Comparison of ENCODE assay signal across 1 cellular context in genomic region chr1:21896652-21897532, GRCh38.
TF ChIP-seq lines count a peak whose summit lies in the region.

No MANE protein-coding gene starts in this region.

TF ChIP-seq in HCT116, 20 proteins besides CTCF, POLR2A, EP300 and RAD21 (continued from another document):
- TF ChIP-seq, protein P1, sequence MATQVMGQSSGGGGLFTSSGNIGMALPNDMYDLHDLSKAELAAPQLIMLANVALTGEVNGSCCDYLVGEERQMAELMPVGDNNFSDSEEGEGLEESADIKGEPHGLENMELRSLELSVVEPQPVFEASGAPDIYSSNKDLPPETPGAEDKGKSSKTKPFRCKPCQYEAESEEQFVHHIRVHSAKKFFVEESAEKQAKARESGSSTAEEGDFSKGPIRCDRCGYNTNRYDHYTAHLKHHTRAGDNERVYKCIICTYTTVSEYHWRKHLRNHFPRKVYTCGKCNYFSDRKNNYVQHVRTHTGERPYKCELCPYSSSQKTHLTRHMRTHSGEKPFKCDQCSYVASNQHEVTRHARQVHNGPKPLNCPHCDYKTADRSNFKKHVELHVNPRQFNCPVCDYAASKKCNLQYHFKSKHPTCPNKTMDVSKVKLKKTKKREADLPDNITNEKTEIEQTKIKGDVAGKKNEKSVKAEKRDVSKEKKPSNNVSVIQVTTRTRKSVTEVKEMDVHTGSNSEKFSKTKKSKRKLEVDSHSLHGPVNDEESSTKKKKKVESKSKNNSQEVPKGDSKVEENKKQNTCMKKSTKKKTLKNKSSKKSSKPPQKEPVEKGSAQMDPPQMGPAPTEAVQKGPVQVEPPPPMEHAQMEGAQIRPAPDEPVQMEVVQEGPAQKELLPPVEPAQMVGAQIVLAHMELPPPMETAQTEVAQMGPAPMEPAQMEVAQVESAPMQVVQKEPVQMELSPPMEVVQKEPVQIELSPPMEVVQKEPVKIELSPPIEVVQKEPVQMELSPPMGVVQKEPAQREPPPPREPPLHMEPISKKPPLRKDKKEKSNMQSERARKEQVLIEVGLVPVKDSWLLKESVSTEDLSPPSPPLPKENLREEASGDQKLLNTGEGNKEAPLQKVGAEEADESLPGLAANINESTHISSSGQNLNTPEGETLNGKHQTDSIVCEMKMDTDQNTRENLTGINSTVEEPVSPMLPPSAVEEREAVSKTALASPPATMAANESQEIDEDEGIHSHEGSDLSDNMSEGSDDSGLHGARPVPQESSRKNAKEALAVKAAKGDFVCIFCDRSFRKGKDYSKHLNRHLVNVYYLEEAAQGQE (IDR thresholded peaks at IDR 0.05; ENCODE audit: low read depth) = no peak
- TF ChIP-seq CBX3 (IDR thresholded peaks at IDR 0.05; ENCODE audit: low read depth) (no peak), JUND (IDR thresholded peaks at IDR 0.05) (no peak), EGR1 (IDR thresholded peaks at IDR 0.05; ENCODE audit: low read depth) (no peak), YY1 (IDR thresholded peaks at IDR 0.05; ENCODE audit: extremely low read depth, insufficient replicate concordance, low read depth, low read length) (no peak), ZNF274 (IDR thresholded peaks at IDR 0.05; ENCODE audit: low read depth, low read length) (no peak), CEBPB (IDR thresholded peaks at IDR 0.05; ENCODE audit: low read depth) (no peak), SRF (IDR thresholded peaks at IDR 0.05; ENCODE audit: low read depth) (no peak)
